ENCODE assay signal across 8 cellular contexts in genomic region chr5:150081541-150082283, GRCh38. TPM values are rescaled to one million over a fixed set of nuclear protein-coding genes. Genes with fewer than 3 reads are reported as not detected.
DNase-seq lines count a peak whose midpoint lies in the region; ATAC-seq and TF ChIP-seq lines count a peak whose summit lies in the region.

No MANE protein-coding gene starts in this region.

- H2AFZ ChIP-seq in Loucy (ENCODE audit: low read length): no peak overlapping the region

- intact Hi-C loops in esophagus muscularis mucosa (cut with DNase I): no loop called here

- no peak for TF ChIP-seq CTCF in DOHH2 (IDR thresholded peaks at IDR 0.05; ENCODE audit: low read depth, low read length, poor library complexity, severe bottlenecking)
- TF ChIP-seq CTCF in Loucy (conservative IDR thresholded peaks at IDR 0.05; ENCODE audit: low read length): no peak
- no peak for TF ChIP-seq CTCF in esophagus muscularis mucosa (IDR thresholded peaks at IDR 0.05)

- H3K27me3 ChIP-seq in DOHH2 (ENCODE audit: control insufficient read depth, low read length) (peaks cover 22% of the 10 kb centered on the region), Loucy (ENCODE audit: insufficient read depth, low read length, poor library complexity, severe bottlenecking) (no peaks in the 10 kb centered on the region), esophagus muscularis mucosa (no peaks in the 10 kb centered on the region)

- TF ChIP-seq EP300 in esophagus muscularis mucosa (IDR thresholded peaks at IDR 0.05): no peak

- DNase-seq in esophagus muscularis mucosa (ENCODE audit: extremely low spot score): peak; percentile 92
- peak; percentile 77 for DNase-seq in pons (ENCODE audit: low spot score)
- no peak for DNase-seq in NCI-H526 (lab: John Stamatoyannopoulos, UW)
- no peak for DNase-seq in EL

- H3K4me2 ChIP-seq in DOHH2 (ENCODE audit: low read length): peak overlapping the region; percentile 49
- H3K4me2 ChIP-seq in Loucy (ENCODE audit: low read depth, low read length, poor library complexity, severe bottlenecking): peak overlapping the region; percentile 40

- H4K20me1 ChIP-seq in DOHH2 (ENCODE audit: control insufficient read depth, insufficient read depth, low read depth, low read length) (peaks cover 3% of the 10 kb centered on the region; the same call in 1 of the 2 replicates), Loucy (ENCODE audit: insufficient read depth, low read length, poor library complexity, severe bottlenecking) (no peaks in the 10 kb centered on the region)

- H3K9me2 ChIP-seq in DOHH2 (replicated peaks; ENCODE audit: control insufficient read depth, low read length) (no peaks in the 10 kb centered on the region), Loucy (replicated peaks; ENCODE audit: low read depth, low read length) (no peaks in the 10 kb centered on the region)

- H3F3A ChIP-seq in DOHH2 (ENCODE audit: control insufficient read depth, insufficient read depth): no peaks in the 10 kb centered on the region
- no peaks in the 10 kb centered on the region for H3F3A ChIP-seq in Loucy (ENCODE audit: low read depth)

- no peak overlapping the region for H3K9ac ChIP-seq in Loucy (ENCODE audit: low read depth, low read length, poor library complexity, severe bottlenecking)

- ATAC-seq in GM21576 (IDR thresholded peaks at IDR 0.05; ENCODE audit: unreplicated experiment): peak; percentile 90
- no peak for ATAC-seq in GM19324 (IDR thresholded peaks at IDR 0.05; ENCODE audit: low FRiP score, unreplicated experiment)

- peaks cover 16% of the 10 kb centered on the region for H3K4me1 ChIP-seq in DOHH2 (ENCODE audit: control insufficient read depth, low read length)
- peaks cover 15% of the 10 kb centered on the region for H3K4me1 ChIP-seq in Loucy (ENCODE audit: insufficient read depth, low read length, poor library complexity, severe bottlenecking)
- peaks cover 0 to 5% (median 2%) of the 10 kb centered on the region in 4 donors for H3K4me1 ChIP-seq in esophagus muscularis mucosa

- H3K27ac ChIP-seq in DOHH2 (ENCODE audit: low read depth, low read length): no peak overlapping the region
- H3K27ac ChIP-seq in esophagus muscularis mucosa (replicated peaks in 1 of 4): no peak overlapping the region

- no peak overlapping the region; the same call in 1 of the 2 replicates for H3K4me3 ChIP-seq in DOHH2 (ENCODE audit: low read length)
- H3K4me3 ChIP-seq in Loucy (ENCODE audit: low read length, poor library complexity, severe bottlenecking): no peak overlapping the region
- no peak overlapping the region for H3K4me3 ChIP-seq in esophagus muscularis mucosa

- H3K9me3 ChIP-seq in DOHH2 (ENCODE audit: control insufficient read depth, insufficient read depth, low read length): no peaks in the 10 kb centered on the region
- no peaks in the 10 kb centered on the region for H3K9me3 ChIP-seq in Loucy (ENCODE audit: insufficient read depth, low read depth, low read length)
- H3K9me3 ChIP-seq in esophagus muscularis mucosa: no peaks in the 10 kb centered on the region

- H3K36me3 ChIP-seq in DOHH2 (ENCODE audit: control insufficient read depth, low read length): no peaks in the 10 kb centered on the region
- no peaks in the 10 kb centered on the region for H3K36me3 ChIP-seq in Loucy (ENCODE audit: insufficient read depth, low read length)
- no peaks in the 10 kb centered on the region for H3K36me3 ChIP-seq in esophagus muscularis mucosa

- 33% methylated on average over 9 of the region's 15 CpGs for WGBS in esophagus muscularis mucosa

- TF ChIP-seq POLR2A in esophagus muscularis mucosa (IDR thresholded peaks at IDR 0.05; ENCODE audit: low read depth): no peak

- H3K79me2 ChIP-seq in DOHH2 (ENCODE audit: control insufficient read depth, low read length): no peaks in the 10 kb centered on the region
- H3K79me2 ChIP-seq in Loucy (ENCODE audit: insufficient read depth, low read length): no peaks in the 10 kb centered on the region

RNA-seq across cellular contexts. Expression of gene CSF1R, which starts 4.6 kb away (rescaled TPM):
- 10 to 100 TPM; 24.9 to 51.7 (median 31.5) TPM for total RNA-seq in esophagus muscularis mucosa

Comparison
In these comparisons a context has a peak if more than half of its experiments do, and no peak if none do; other contexts are left out.
1. DNase-seq: peak in esophagus muscularis mucosa (single experiment) and pons (single experiment); none in NCI-H526 (0 of 2) and EL (single experiment).